ENCODE assay signal across 17 cellular contexts in the genomic region with DNA sequence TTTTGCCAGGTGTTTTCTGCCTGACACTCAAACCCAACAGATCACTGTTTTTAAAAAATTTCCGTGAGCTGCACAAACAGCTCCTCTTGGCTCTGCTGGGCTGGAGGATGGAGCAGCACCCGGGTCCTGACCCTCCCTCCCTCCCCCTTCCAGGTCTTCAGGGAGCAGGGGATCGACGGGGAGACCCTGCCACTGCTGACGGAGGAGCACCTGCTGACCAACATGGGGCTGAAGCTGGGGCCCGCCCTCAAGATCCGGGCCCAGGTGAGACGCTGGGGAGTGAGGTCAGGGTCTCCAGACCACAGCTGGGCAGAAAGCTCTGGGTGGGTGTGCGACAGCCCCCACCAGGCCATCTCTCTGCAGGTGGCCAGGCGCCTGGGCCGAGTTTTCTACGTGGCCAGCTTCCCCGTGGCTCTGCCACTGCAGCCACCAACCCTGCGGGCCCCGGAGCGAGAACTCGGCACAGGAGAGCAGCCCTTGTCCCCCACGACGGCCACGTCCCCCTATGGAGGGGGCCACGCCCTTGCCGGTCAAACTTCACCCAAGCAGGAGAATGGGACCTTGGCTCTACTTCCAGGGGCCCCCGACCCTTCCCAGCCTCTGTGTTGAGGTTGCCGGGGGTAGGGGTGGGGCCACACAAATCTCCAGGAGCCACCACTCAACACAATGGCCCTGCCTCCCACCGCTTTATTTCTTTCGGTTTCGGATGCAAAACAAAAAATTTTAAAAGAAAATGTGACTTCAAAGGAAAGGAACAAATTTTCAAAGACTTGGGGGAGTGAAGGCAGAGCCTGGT. TPM values are rescaled to one million over a fixed set of nuclear protein-coding genes. Genes with fewer than 3 reads are reported as not detected.
DNase-seq lines count a peak whose midpoint lies in the region; ATAC-seq, FAIRE-seq and TF ChIP-seq lines count a peak whose summit lies in the region.
"Had no signal": no experiment of that assay in that cellular context is flagged by ENCODE, and none has a peak within 500 bp of the region (broad histone marks: within the 10 kb centered on the region; RNA-seq: fewer than 3 reads in every experiment).

No MANE protein-coding gene starts in this region.

- H4K8ac ChIP-seq in H1 (ENCODE audit: extremely low read depth, insufficient read depth, low read length), result peak overlapping the region; percentile 14; the same call in 1 of the 2 replicates

- POLR2A ChIA-PET in A549 (lab: Yijun Ruan, JAX) (interaction anchor here (0.6 to 1.9 kb wide), 3 partner anchors 23 to 46 kb away, joined by 4 to 10 read pairs (median 7); a partner anchor contains a TSS), H1 (lab: Charles Lee; ENCODE audit: partially characterized antibody) (interaction anchor here (0.7 to 9.5 kb wide), 11 partner anchors 8 to 138 kb away, joined by 3 to 65 read pairs (median 4); a partner anchor contains a TSS)
- POLR2A ChIA-PET in CD8-positive, alpha-beta memory T cell (lab: Charles Lee), result interaction anchor here (0.6 to 1.4 kb wide), 3 partner anchors 15 to 337 kb away, joined by 3 to 7 read pairs (median 5); a partner anchor contains a TSS

- no peak for ATAC-seq in A549

- intact Hi-C loops in testis (cut with DNase I; ENCODE audit: low total_unique reads), result no loop called here

- no peaks in the 10 kb centered on the region for H3K27me3 Mint-ChIP-seq in osteocyte (ENCODE audit: unreplicated experiment)
- H3K27me3 Mint-ChIP-seq in CD8-positive, alpha-beta memory T cell, result peaks cover 17 to 30% of the 10 kb centered on the region in 2 donors

- no peak overlapping the region for H2AK5ac ChIP-seq in H1 (ENCODE audit: low read depth, low read length)

- WGBS in A549 (ENCODE audit: missing lambda C conversion rate), result 40% methylated on average over 7 of the region's 27 CpGs
- WGBS in H1 (ENCODE audit: extremely low coverage in 1 of 2, insufficient coverage in 1 of 2, insufficient read length in 1 of 2, insufficient replicate concordance in 2 of 2, low coverage in 1 of 2, low lambda C conversion rate in 2 of 2, missing lambda C conversion rate in 1 of 2), 2 experiments, result 79% methylated on average over 22 of the region's 27 CpGs; no CpG with 5 or more reads in 1 of the 2 experiments
- 51 to 76% methylated on average over 20 to 27 of the region's 27 CpGs for WGBS in testis, 2 donors

- H2BK120ac ChIP-seq in H1 (replicated peaks; ENCODE audit: low read depth, low read length), result no peak overlapping the region

- peaks cover 12% of the 10 kb centered on the region for H3K36me3 Mint-ChIP-seq in osteocyte (ENCODE audit: unreplicated experiment)
- peaks cover under 1 to 36% (median 4%) of the 10 kb centered on the region in 3 donors for H3K36me3 Mint-ChIP-seq in CD8-positive, alpha-beta memory T cell

- H3K4me1 Mint-ChIP-seq in osteocyte (ENCODE audit: unreplicated experiment), result peaks cover 44% of the 10 kb centered on the region
- peaks cover 0 to 27% (median 7%) of the 10 kb centered on the region in 3 donors for H3K4me1 Mint-ChIP-seq in CD8-positive, alpha-beta memory T cell

- DNase-seq in A549 (ENCODE audit: low read depth in 1 of 2, low spot score in 1 of 2) (peak in 1 of 2 experiments; percentile 46), H1 (ENCODE audit: low read depth in 1 of 2, low spot score in 2 of 2) (no peak), osteocyte (ENCODE audit: extremely low spot score, unreplicated experiment) (no peak), testis (no peak), GF-D8 (lab: John Stamatoyannopoulos, UW) (no peak)
- DNase-seq in activated CD4-positive, CD25-positive, alpha-beta regulatory T cell treated with anti-CD3 and anti-CD28 coated beads, Interleukin-2, amount 50 U/mL, for 72 hours, result no peak
- DNase-seq in CD8-positive, alpha-beta memory T cell, result no peak
- DNase-seq: activated naive CD4-positive, alpha-beta T cell treated with anti-CD3 and anti-CD28 coated beads, Interleukin-2, amount 50 U/mL, for 16 hours; AML-193; DMS153; NCI-H510A had no signal

- H3K14ac ChIP-seq in H1 (ENCODE audit: insufficient read length), result no peak overlapping the region

- H3K9ac ChIP-seq in KMS-11 (no peak overlapping the region; the same call in 1 of the 2 replicates), H1 (replicated peaks in 1 of 4; ENCODE audit: extremely low read depth in 1 of 4, low read depth in 3 of 4, low read length in 3 of 4) (no peak overlapping the region)

- H3K23me2 ChIP-seq in H1 (ENCODE audit: low read depth, low read length), result peaks cover 7% of the 10 kb centered on the region; the same call in 1 of the 2 replicates

- no peak overlapping the region for H3K23ac ChIP-seq in H1 (ENCODE audit: insufficient read length)

- peak overlapping the region; percentile 71; the same call in 2 of the 3 replicates for H3K4me3 ChIP-seq in A549
- no peak overlapping the region for H3K4me3 ChIP-seq in KMS-11 (IDR thresholded peaks at IDR 0.05; ENCODE audit: insufficient read depth, low read depth, low read length)
- H3K4me3 ChIP-seq in H1 (ENCODE audit: extremely low read depth in 1 of 4, insufficient read depth in 2 of 4, low read depth in 3 of 4, low read length in 4 of 4), result no peak overlapping the region
- H3K4me3 ChIP-seq in CD8-positive, alpha-beta memory T cell (ENCODE audit: low read length), result no peak overlapping the region
- no peak overlapping the region for H3K4me3 ChIP-seq in testis
- H3K4me3 ChIP-seq: mucosa of descending colon had no signal

- no peak for FAIRE-seq in A549 (lab: Jason Lieb, UNC)
- FAIRE-seq in H1 (lab: Jason Lieb, UNC), result no peak
- FAIRE-seq: endothelial cell of umbilical vein, GM18507 had no signal

- TF ChIP-seq POLR2A in A549 (IDR thresholded peaks at IDR 0.05; ENCODE audit: low read length) (no peak), H1 (IDR thresholded peaks at IDR 0.05; ENCODE audit: control extremely low read depth in 1 of 2, low read depth in 2 of 2, low read length in 2 of 2) (no peak), testis (IDR thresholded peaks at IDR 0.05) (no peak)

- H3K4me1 ChIP-seq in A549, result peaks cover 58% of the 10 kb centered on the region
- peaks cover 89% of the 10 kb centered on the region for H3K4me1 ChIP-seq in KMS-11 (ENCODE audit: low read depth, poor library complexity, severe bottlenecking)
- peaks cover 3 to 34% (median 22%) of the 10 kb centered on the region in 4 experiments for H3K4me1 ChIP-seq in H1 (replicated peaks in 1 of 4; ENCODE audit: control insufficient read depth in 3 of 4, insufficient read depth in 4 of 4, low read length in 3 of 4)
- peaks cover 13% of the 10 kb centered on the region for H3K4me1 ChIP-seq in CD8-positive, alpha-beta memory T cell (ENCODE audit: insufficient read depth, low read length)
- peaks cover 24% of the 10 kb centered on the region for H3K4me1 ChIP-seq in testis

- H2BK5ac ChIP-seq in H1 (ENCODE audit: low read depth, low read length), result no peak overlapping the region

- CTCF ChIA-PET in A549 (lab: Yijun Ruan, JAX), result interaction anchor here (0.8 to 8.1 kb wide), 5 partner anchors 11 to 41 kb away, joined by 3 to 84 read pairs (median 6); no protein-coding TSS in a partner anchor
- CTCF ChIA-PET in H1 (lab: Charles Lee; ENCODE audit: partially characterized antibody), result interaction anchor here (0.7 to 2.9 kb wide), 7 partner anchors 10 to 40 kb away, joined by 3 to 13 read pairs (median 5); no protein-coding TSS in a partner anchor
- CTCF ChIA-PET in CD8-positive, alpha-beta memory T cell (lab: Charles Lee), result interaction anchor here (0.6 to 1.3 kb wide), 2 partner anchors 16 to 75 kb away, joined by 3 to 4 read pairs; no protein-coding TSS in a partner anchor

- peak overlapping the region; percentile 100 for H3K27ac ChIP-seq in A549
- peak overlapping the region; percentile 75 for H3K27ac ChIP-seq in KMS-11
- no peak overlapping the region for H3K27ac ChIP-seq in H1 (ENCODE audit: low read depth, low read length)
- H3K27ac ChIP-seq in CD8-positive, alpha-beta memory T cell (ENCODE audit: low read depth, low read length), result no peak overlapping the region
- H3K27ac ChIP-seq in testis, result peak overlapping the region in 1 of 2 donors; percentile 55

- H3K18ac ChIP-seq in H1 (ENCODE audit: extremely low read depth, low read length), result no peak overlapping the region

- H3K27me3 ChIP-seq in KMS-11 (ENCODE audit: insufficient read depth, low read depth) (peaks cover 35% of the 10 kb centered on the region), H1 (replicated peaks in 1 of 4; ENCODE audit: control insufficient read depth in 3 of 4, extremely low read depth in 1 of 4, insufficient read depth in 3 of 4, low read length in 3 of 4) (peaks cover 43 to 50% (median 49%) of the 10 kb centered on the region in 4 experiments), testis (no peaks in the 10 kb centered on the region)
- H3K27me3 ChIP-seq in CD8-positive, alpha-beta memory T cell (ENCODE audit: insufficient read depth, low read length, poor library complexity, severe bottlenecking), result peaks cover 22% of the 10 kb centered on the region

- TF ChIP-seq RAD21 in A549 (conservative IDR thresholded peaks at IDR 0.05 in 1 of 2, IDR thresholded peaks at IDR 0.05 in 1 of 2) (no peak), H1 (IDR thresholded peaks at IDR 0.05 in 1 of 2, conservative IDR thresholded peaks at IDR 0.05 in 1 of 2; ENCODE audit: low read depth in 2 of 2, low read length in 2 of 2) (no peak)

- no peak overlapping the region for H4K5ac ChIP-seq in H1 (ENCODE audit: insufficient read length, low read depth, low read length)

- no peak overlapping the region for H3K4me3 Mint-ChIP-seq in osteocyte (ENCODE audit: unreplicated experiment)
- H3K4me3 Mint-ChIP-seq in CD8-positive, alpha-beta memory T cell, result peak overlapping the region in 2 of 7 donors; percentile 65 to 80
- H3K4me3 Mint-ChIP-seq: central memory CD8-positive, alpha-beta T cell had no signal

- no peaks in the 10 kb centered on the region for H3K9me3 Mint-ChIP-seq in osteocyte (ENCODE audit: unreplicated experiment)
- no peaks in the 10 kb centered on the region for H3K9me3 Mint-ChIP-seq in CD8-positive, alpha-beta memory T cell
- H3K9me3 Mint-ChIP-seq: central memory CD8-positive, alpha-beta T cell had no signal

- no peaks in the 10 kb centered on the region for H3K9me3 ChIP-seq in A549
- H3K9me3 ChIP-seq in H1 (ENCODE audit: insufficient read depth in 2 of 2, low read depth in 1 of 2, low read length in 1 of 2), result no peaks in the 10 kb centered on the region
- no peaks in the 10 kb centered on the region for H3K9me3 ChIP-seq in CD8-positive, alpha-beta memory T cell (ENCODE audit: low read length)
- H3K9me3 ChIP-seq in testis, result no peaks in the 10 kb centered on the region
- H3K9me3 ChIP-seq: mucosa of descending colon had no signal

- H2AFZ ChIP-seq in KMS-11 (ENCODE audit: low read depth), result no peak overlapping the region
- H2AFZ ChIP-seq in H1 (ENCODE audit: low read length), result no peak overlapping the region

- no peak overlapping the region for H3K4ac ChIP-seq in H1 (replicated peaks; ENCODE audit: insufficient read length, low read depth, low read length)

- TF ChIP-seq CTCF in A549 (IDR thresholded peaks at IDR 0.05) (no peak), KMS-11 (conservative IDR thresholded peaks at IDR 0.05; ENCODE audit: low read depth, low read length) (no peak), H1 (IDR thresholded peaks at IDR 0.05; ENCODE audit: control extremely low read depth in 1 of 3, insufficient read depth in 1 of 3, low read depth in 1 of 3, low read length in 3 of 3) (no peak), osteocyte (IDR thresholded peaks at IDR 0.05) (no peak), testis (IDR thresholded peaks at IDR 0.05) (no peak)

- TF ChIP-seq EP300 in A549 (IDR thresholded peaks at IDR 0.05) (no peak), H1 (IDR thresholded peaks at IDR 0.05; ENCODE audit: borderline replicate concordance in 1 of 2, low read depth in 2 of 2, low read length in 2 of 2) (no peak)

- H4K91ac ChIP-seq in H1 (replicated peaks; ENCODE audit: insufficient read length, low read length), result no peak overlapping the region

- H2BK12ac ChIP-seq in H1 (ENCODE audit: low read depth, low read length), result no peak overlapping the region

- peak overlapping the region; percentile 75 for H3K27ac Mint-ChIP-seq in osteocyte (ENCODE audit: unreplicated experiment)
- no peak overlapping the region for H3K27ac Mint-ChIP-seq in CD8-positive, alpha-beta memory T cell

- no peak overlapping the region for H3K56ac ChIP-seq in H1 (replicated peaks; ENCODE audit: insufficient read length, low read depth, low read length)

- H2BK20ac ChIP-seq in H1 (ENCODE audit: low read length), result no peak overlapping the region

- peak overlapping the region; percentile 100 for H3K4me2 ChIP-seq in A549
- H3K4me2 ChIP-seq in KMS-11, result peak overlapping the region; percentile 91
- H3K4me2 ChIP-seq in H1 (ENCODE audit: insufficient read depth in 1 of 2, low read depth in 2 of 2, low read length in 2 of 2), result peak overlapping the region in 1 of 2 experiments; percentile 71; a peak in 1 of 4 replicates

- H4K20me1 ChIP-seq in KMS-11 (ENCODE audit: insufficient read depth), result no peaks in the 10 kb centered on the region; the same call in 1 of the 2 replicates
- peaks cover 15 to 31% of the 10 kb centered on the region in 2 experiments for H4K20me1 ChIP-seq in H1 (replicated peaks in 1 of 2; ENCODE audit: control insufficient read depth in 1 of 2, insufficient read depth in 2 of 2, low read length in 2 of 2)

- H3K79me2 ChIP-seq in KMS-11 (ENCODE audit: insufficient read depth, low read depth), result no peaks in the 10 kb centered on the region
- no peaks in the 10 kb centered on the region for H3K79me2 ChIP-seq in H1 (ENCODE audit: control insufficient read depth in 1 of 2, insufficient read depth in 2 of 2, low read length in 2 of 2)

- H3K36me3 ChIP-seq in KMS-11 (ENCODE audit: insufficient read depth) (peaks cover 5% of the 10 kb centered on the region; the same call in 1 of the 2 replicates), H1 (ENCODE audit: control insufficient read depth in 2 of 4, insufficient read depth in 4 of 4, low read length in 3 of 4) (peaks cover 2 to 23% (median 10%) of the 10 kb centered on the region in 4 experiments; a peak in 7 of 8 replicates), testis (ENCODE audit: low read depth, missing control alignments) (no peaks in the 10 kb centered on the region)
- H3K36me3 ChIP-seq in CD8-positive, alpha-beta memory T cell (ENCODE audit: insufficient read depth, low read length), result no peaks in the 10 kb centered on the region

- no peaks in the 10 kb centered on the region; the same call in 1 of the 2 replicates for H3K79me1 ChIP-seq in H1 (ENCODE audit: low read depth, low read length)

- H2BK15ac ChIP-seq in H1 (ENCODE audit: low read length), result no peak overlapping the region

RNA-seq across cellular contexts. Expression of a gene that starts 15.3 kb away (rescaled TPM):
- polyA plus RNA-seq in A549 (2011; rRNA removed), result 41.0 and 48.4 TPM in 2 replicates
- 74.3 and 83.6 TPM in 2 replicates for polyA plus RNA-seq in A549 (2012; cell fraction: cytosol; rRNA removed)
- polyA plus RNA-seq in A549 (2012; cell fraction: nucleus; rRNA removed), result 144 and 170 TPM in 2 replicates
- polyA plus RNA-seq in A549 (2017; fragmentation: RNase III; extraction: RNeasy Plus Mini Kit Qiagen cat#74134 plus additional on column Dnase treatment), result 68.1 to 81.6 TPM (median 73.5 TPM) in 3 replicates
- polyA minus RNA-seq in A549 (2011; rRNA and poly(A)+ RNA removed), result 55.5 and 68.4 TPM in 2 replicates
- 130 TPM in 2 replicates for total RNA-seq in H1 (2021; fragmentation: NEBNext Ultra II Directional; extraction: Animal tissue kit (Norgen Biotek cat#: 25700))
- 74.7 and 115 TPM in 2 replicates for polyA plus RNA-seq in H1 (2011; rRNA removed)
- 102 TPM for polyA plus RNA-seq in H1 (2011; cell fraction: cytosol; rRNA removed)
- 134 TPM for polyA plus RNA-seq in H1 (2011; cell fraction: nucleus; rRNA removed)
- 82.3 to 121 TPM (median 117 TPM) in 4 replicates for polyA plus RNA-seq in H1 (2012, experiment 1 of 2)
- polyA plus RNA-seq in H1 (2012, experiment 2 of 2), result 111 TPM
- 70.9 TPM for polyA plus RNA-seq in H1 (2013, experiment 1 of 2)
- 66.0 TPM for polyA plus RNA-seq in H1 (2013, experiment 2 of 2)
- 83.7 and 85.6 TPM in 2 replicates for polyA minus RNA-seq in H1 (2011; rRNA and poly(A)+ RNA removed)
- 73.3 TPM for polyA minus RNA-seq in H1 (2011; cell fraction: cytosol; rRNA and poly(A)+ RNA removed)
- 46.5 TPM for polyA minus RNA-seq in H1 (2011; cell fraction: nucleus; rRNA and poly(A)+ RNA removed)
- 60.5 and 63.3 TPM in 2 replicates for total RNA-seq in osteocyte
- total RNA-seq in CD8-positive, alpha-beta memory T cell, result 100 to 1,000 TPM; 175 to 187 TPM
- polyA plus RNA-seq in CD8-positive, alpha-beta memory T cell, result 72.3 TPM
- total RNA-seq in testis, result 10 to 100 TPM; 82.5 to 94.0 TPM
- polyA plus RNA-seq in testis (ENCODE audit: insufficient read depth, low read depth, low replicate concordance), result 78.3 TPM

RNA-seq across cellular contexts. Expression of a gene that starts 16.6 kb away (rescaled TPM):
- polyA plus RNA-seq in A549 (2011; rRNA removed) (5.7 and 8.5 TPM in 2 replicates), A549 (2017; fragmentation: RNase III; extraction: RNeasy Plus Mini Kit Qiagen cat#74134 plus additional on column Dnase treatment) (17.9 to 21.6 TPM (median 18.7 TPM) in 3 replicates), H1 (2011; rRNA removed) (36.1 and 62.3 TPM in 2 replicates), testis (ENCODE audit: insufficient read depth, low read depth, low replicate concordance) (16.0 TPM)
- polyA plus RNA-seq in A549 (2012; cell fraction: cytosol; rRNA removed), result 24.0 and 29.4 TPM in 2 replicates
- polyA plus RNA-seq in A549 (2012; cell fraction: nucleus; rRNA removed), result 322 and 395 TPM in 2 replicates
- polyA minus RNA-seq in A549 (2011; rRNA and poly(A)+ RNA removed), result 1.9 and 2.5 TPM in 2 replicates
- 30.1 and 32.6 TPM in 2 replicates for total RNA-seq in H1 (2021; fragmentation: NEBNext Ultra II Directional; extraction: Animal tissue kit (Norgen Biotek cat#: 25700))
- polyA plus RNA-seq in H1 (2011; cell fraction: cytosol; rRNA removed), result 40.0 TPM
- 508 TPM for polyA plus RNA-seq in H1 (2011; cell fraction: nucleus; rRNA removed)
- polyA plus RNA-seq in H1 (2012, experiment 1 of 2), result 23.1 to 39.3 TPM (median 34.1 TPM) in 4 replicates
- polyA plus RNA-seq in H1 (2012, experiment 2 of 2), result 21.6 TPM
- 30.7 TPM for polyA plus RNA-seq in H1 (2013, experiment 1 of 2)
- polyA plus RNA-seq in H1 (2013, experiment 2 of 2), result 26.7 TPM
- 5.8 and 7.8 TPM in 2 replicates for polyA minus RNA-seq in H1 (2011; rRNA and poly(A)+ RNA removed)
- 14.6 TPM for polyA minus RNA-seq in H1 (2011; cell fraction: cytosol; rRNA and poly(A)+ RNA removed)
- polyA minus RNA-seq in H1 (2011; cell fraction: nucleus; rRNA and poly(A)+ RNA removed), result 47.3 TPM
- total RNA-seq in osteocyte (26.6 and 31.7 TPM in 2 replicates), testis (10 to 100 TPM; 34.9 to 36.4 TPM)
- total RNA-seq in CD8-positive, alpha-beta memory T cell, result 10 to 100 TPM; 27.6 to 28.6 TPM
- 1.4 TPM for polyA plus RNA-seq in CD8-positive, alpha-beta memory T cell

RNA-seq across cellular contexts. Expression of a gene that starts 20.0 kb away (rescaled TPM):
- polyA plus RNA-seq in A549 (2011; rRNA removed), result 13.3 and 22.4 TPM in 2 replicates
- polyA plus RNA-seq in A549 (2012; cell fraction: cytosol; rRNA removed), result 35.9 and 62.6 TPM in 2 replicates
- 122 and 165 TPM in 2 replicates for polyA plus RNA-seq in A549 (2012; cell fraction: nucleus; rRNA removed)
- 32.9 to 52.8 TPM (median 46.2 TPM) in 3 replicates for polyA plus RNA-seq in A549 (2017; fragmentation: RNase III; extraction: RNeasy Plus Mini Kit Qiagen cat#74134 plus additional on column Dnase treatment)
- 10.7 and 15.8 TPM in 2 replicates for polyA minus RNA-seq in A549 (2011; rRNA and poly(A)+ RNA removed)
- 0.25 and 0.30 TPM in 2 replicates for total RNA-seq in H1 (2021; fragmentation: NEBNext Ultra II Directional; extraction: Animal tissue kit (Norgen Biotek cat#: 25700))
- polyA plus RNA-seq in H1 (2011; rRNA removed), result 0.18 and 0.66 TPM in 2 replicates
- 0.74 TPM for polyA plus RNA-seq in H1 (2011; cell fraction: cytosol; rRNA removed)
- 2.3 TPM for polyA plus RNA-seq in H1 (2011; cell fraction: nucleus; rRNA removed)
- 0.13 to 0.43 TPM (median 0.25 TPM) in 3 of 4 replicates, not detected in the other for polyA plus RNA-seq in H1 (2012, experiment 1 of 2)
- polyA plus RNA-seq in H1 (2012, experiment 2 of 2), result 1.7 TPM
- polyA plus RNA-seq in H1 (2013, experiment 1 of 2), result 0.06 TPM
- 0.06 TPM for polyA plus RNA-seq in H1 (2013, experiment 2 of 2)
- polyA minus RNA-seq in H1 (2011; rRNA and poly(A)+ RNA removed), result 0.10 TPM in 1 of 2 replicates, not detected in the other
- 11.0 TPM for polyA minus RNA-seq in H1 (2011; cell fraction: cytosol; rRNA and poly(A)+ RNA removed)
- 1.3 TPM for polyA minus RNA-seq in H1 (2011; cell fraction: nucleus; rRNA and poly(A)+ RNA removed)
- total RNA-seq in osteocyte, result 16.6 and 19.5 TPM in 2 replicates
- total RNA-seq in CD8-positive, alpha-beta memory T cell, result not detected
- polyA plus RNA-seq in CD8-positive, alpha-beta memory T cell, result 0.20 TPM
- 10 to 100 TPM; 36.9 to 47.2 TPM for total RNA-seq in testis
- 7.9 TPM for polyA plus RNA-seq in testis (ENCODE audit: insufficient read depth, low read depth, low replicate concordance)
- total RNA-seq: endothelial cell of umbilical vein had no signal
- polyA plus RNA-seq: endothelial cell of umbilical vein had no signal

RNA-seq across cellular contexts. Expression of a gene that starts 22.5 kb away (rescaled TPM):
- polyA plus RNA-seq in A549 (2011; rRNA removed) (0.61 and 0.75 TPM in 2 replicates), A549 (2017; fragmentation: RNase III; extraction: RNeasy Plus Mini Kit Qiagen cat#74134 plus additional on column Dnase treatment) (3.2 to 3.6 TPM (median 3.4 TPM) in 3 replicates), H1 (2011; rRNA removed) (0.39 and 1.2 TPM in 2 replicates), testis (ENCODE audit: insufficient read depth, low read depth, low replicate concordance) (0.21 TPM)
- 1.6 and 2.3 TPM in 2 replicates for polyA plus RNA-seq in A549 (2012; cell fraction: cytosol; rRNA removed)
- 9.4 and 13.1 TPM in 2 replicates for polyA plus RNA-seq in A549 (2012; cell fraction: nucleus; rRNA removed)
- polyA minus RNA-seq in A549 (2011; rRNA and poly(A)+ RNA removed), result 0.33 and 0.73 TPM in 2 replicates
- total RNA-seq in H1 (2021; fragmentation: NEBNext Ultra II Directional; extraction: Animal tissue kit (Norgen Biotek cat#: 25700)), result 1.5 TPM in 2 replicates
- 0.65 TPM for polyA plus RNA-seq in H1 (2011; cell fraction: cytosol; rRNA removed)
- 4.0 TPM for polyA plus RNA-seq in H1 (2011; cell fraction: nucleus; rRNA removed)
- polyA plus RNA-seq in H1 (2012, experiment 1 of 2), result 0.94 to 1.3 TPM (median 1.00 TPM) in 4 replicates
- 0.51 TPM for polyA plus RNA-seq in H1 (2012, experiment 2 of 2)
- 1.1 TPM for polyA plus RNA-seq in H1 (2013, experiment 1 of 2)
- polyA plus RNA-seq in H1 (2013, experiment 2 of 2), result 1.3 TPM
- polyA minus RNA-seq in H1 (2011; rRNA and poly(A)+ RNA removed), result 0.06 and 0.10 TPM in 2 replicates
- polyA minus RNA-seq in H1 (2011; cell fraction: cytosol; rRNA and poly(A)+ RNA removed), result 0.88 TPM
- 1.3 TPM for polyA minus RNA-seq in H1 (2011; cell fraction: nucleus; rRNA and poly(A)+ RNA removed)
- total RNA-seq in osteocyte (0.21 TPM in 2 replicates), testis (under 1 TPM; 0.47 to 0.56 TPM)
- 1 to 10 TPM; 2.7 to 3.5 TPM for total RNA-seq in CD8-positive, alpha-beta memory T cell
- polyA plus RNA-seq in CD8-positive, alpha-beta memory T cell, result 0.49 TPM

RNA-seq across cellular contexts. Expression of a gene that starts 38.1 kb away (rescaled TPM):
- polyA plus RNA-seq in A549 (2011; rRNA removed) (not detected in 2 replicates), A549 (2017; fragmentation: RNase III; extraction: RNeasy Plus Mini Kit Qiagen cat#74134 plus additional on column Dnase treatment) (0.12 to 0.33 TPM (median 0.30 TPM) in 3 replicates), H1 (2011; rRNA removed) (not detected in 2 replicates), testis (ENCODE audit: insufficient read depth, low read depth, low replicate concordance) (0.65 TPM)
- 0.03 and 0.05 TPM in 2 replicates for polyA plus RNA-seq in A549 (2012; cell fraction: cytosol; rRNA removed)
- 0.09 and 0.17 TPM in 2 replicates for polyA plus RNA-seq in A549 (2012; cell fraction: nucleus; rRNA removed)
- polyA minus RNA-seq in A549 (2011; rRNA and poly(A)+ RNA removed), result 0.12 TPM in 1 of 2 replicates, not detected in the other
- not detected in 2 replicates for total RNA-seq in H1 (2021; fragmentation: NEBNext Ultra II Directional; extraction: Animal tissue kit (Norgen Biotek cat#: 25700))
- not detected for polyA plus RNA-seq in H1 (2011; cell fraction: cytosol; rRNA removed)
- polyA plus RNA-seq in H1 (2011; cell fraction: nucleus; rRNA removed), result not detected
- 0.30 to 0.90 TPM (median 0.58 TPM) in 4 replicates for polyA plus RNA-seq in H1 (2012, experiment 1 of 2)
- 0.20 TPM for polyA plus RNA-seq in H1 (2012, experiment 2 of 2)
- not detected for polyA plus RNA-seq in H1 (2013, experiment 1 of 2)
- polyA plus RNA-seq in H1 (2013, experiment 2 of 2), result not detected
- polyA minus RNA-seq in H1 (2011; rRNA and poly(A)+ RNA removed), result not detected in 2 replicates
- not detected for polyA minus RNA-seq in H1 (2011; cell fraction: cytosol; rRNA and poly(A)+ RNA removed)
- not detected for polyA minus RNA-seq in H1 (2011; cell fraction: nucleus; rRNA and poly(A)+ RNA removed)
- total RNA-seq in osteocyte (0.13 TPM in 1 of 2 replicates, not detected in the other), testis (1 to 10 TPM; 3.2 to 4.9 TPM)
- not detected for total RNA-seq in CD8-positive, alpha-beta memory T cell
- polyA plus RNA-seq in CD8-positive, alpha-beta memory T cell, result not detected
- total RNA-seq: endothelial cell of umbilical vein, osteoblast had no signal
- polyA plus RNA-seq: endothelial cell of umbilical vein had no signal

Comparison
In these comparisons a context has a peak if more than half of its experiments do, and no peak if none do; other contexts are left out.
1. H3K27ac ChIP-seq: peak in A549 (2 of 2) and KMS-11 (single experiment); none in H1 (single experiment) and CD8-positive, alpha-beta memory T cell (single experiment).
2. RNA of a gene that starts 20.0 kb away (total RNA-seq): 36.9 to 47.2 TPM in testis and 16.6 to 19.5 TPM in osteocyte; 0.25 to 0.30 TPM in H1 and not detected in CD8-positive, alpha-beta memory T cell; every median in the first group is over 10 times any median in the second.